ENCODE assay signal across 25 cellular contexts in genomic region chr22:47610281-47610680, GRCh38.
"Had no signal": no experiment of that assay in that cellular context is flagged by ENCODE, and none has a peak within 500 bp of the region (broad histone marks: within the 10 kb centered on the region; RNA-seq: fewer than 3 reads in every experiment).

No MANE protein-coding gene starts in this region.

- H3K9me3 ChIP-seq: psoas muscle, right lobe of liver had no signal

- H2AFZ ChIP-seq: neural progenitor cell, parathyroid adenoma had no signal

- H3K4me3 ChIP-seq: coronary artery, left ventricle myocardium inferior, lung, neural progenitor cell, psoas muscle, right lobe of liver had no signal

- H3K4me2 ChIP-seq: neural progenitor cell had no signal

- H3K9ac ChIP-seq: neural progenitor cell, parathyroid adenoma had no signal

- H3K79me2 ChIP-seq: parathyroid adenoma had no signal

- H3K4me1 Mint-ChIP-seq: endodermal cell; immature natural killer cell; stimulated activated naive B cell treated with anti-CD40 and anti-IgM and Interleukin-4, amounts not matched to agents 10 μg/mL and 1 μg/mL and 100 μg/mL, for 72 hours had no signal

- H3K4me1 ChIP-seq: foreskin keratinocyte, left ventricle myocardium inferior, neural progenitor cell, parathyroid adenoma, psoas muscle, right lobe of liver had no signal

- H3K9me3 Mint-ChIP-seq: natural killer cell treated with Interleukin-12 subunit alpha and Interleukin-12 subunit beta and Interleukin-15 and Interleukin-18, amount 100 ng/mL, for 72 hours had no signal

- H3K27ac Mint-ChIP-seq: endodermal cell; immature natural killer cell; natural killer cell treated with Interleukin-12 subunit alpha and Interleukin-12 subunit beta and Interleukin-15 and Interleukin-18, amount 100 ng/mL, for 72 hours; neural progenitor cell; stimulated activated naive B cell treated with anti-CD40 and anti-IgM and Interleukin-4, amounts not matched to agents 10 μg/mL and 1 μg/mL and 100 μg/mL, for 72 hours had no signal

- H3K36me3 ChIP-seq: left ventricle myocardium inferior, neural progenitor cell, right lobe of liver had no signal

- H3K4me3 Mint-ChIP-seq: endodermal cell; immature natural killer cell; natural killer cell treated with Interleukin-12 subunit alpha and Interleukin-12 subunit beta and Interleukin-15 and Interleukin-18, amount 100 ng/mL, for 72 hours; neural progenitor cell; stimulated activated naive B cell treated with anti-CD40 and anti-IgM and Interleukin-4, amounts not matched to agents 10 μg/mL and 1 μg/mL and 100 μg/mL, for 72 hours had no signal

- H3K27ac ChIP-seq: coronary artery, foreskin keratinocyte, left ventricle myocardium inferior, neural progenitor cell, parathyroid adenoma, psoas muscle, right lobe of liver had no signal

- DNase-seq: effector CD4-positive, alpha-beta T cell; endodermal cell; erythroblast; foreskin keratinocyte; immature natural killer cell; left cardiac atrium; left ventricle myocardium inferior; mesenchymal stem cell; midbrain; occipital lobe; retina; stimulated activated CD4-positive, alpha-beta T cell treated with anti-CD3 and anti-CD28 coated beads, Interleukin-1b, Interleukin-23, amount 100 ng/mL, for 48 hours; stimulated activated CD4-positive, alpha-beta T cell treated with anti-CD3 and anti-CD28 coated beads, Interleukin-4, amount 100 ng/mL, for 24 hours; stimulated activated naive B cell treated with anti-CD40 and anti-IgM and Interleukin-4, amounts not matched to agents 10 μg/mL and 1 μg/mL and 100 μg/mL, for 72 hours; trophoblast cell had no signal

- H3K27me3 ChIP-seq: foreskin keratinocyte, neural progenitor cell, right lobe of liver had no signal

- ATAC-seq: foreskin keratinocyte; left cardiac atrium; natural killer cell treated with Interleukin-12 subunit alpha and Interleukin-12 subunit beta and Interleukin-15 and Interleukin-18, amount 100 ng/mL, for 72 hours; psoas muscle; stimulated activated naive B cell treated with anti-CD40 and anti-IgM and Interleukin-4, amounts not matched to agents 10 μg/mL and 1 μg/mL and 100 μg/mL, for 72 hours had no signal

- FAIRE-seq: endothelial cell of umbilical vein, keratinocyte, urothelium cell line had no signal

- H3K36me3 Mint-ChIP-seq: immature natural killer cell; natural killer cell treated with Interleukin-12 subunit alpha and Interleukin-12 subunit beta and Interleukin-15 and Interleukin-18, amount 100 ng/mL, for 72 hours; neural progenitor cell; stimulated activated naive B cell treated with anti-CD40 and anti-IgM and Interleukin-4, amounts not matched to agents 10 μg/mL and 1 μg/mL and 100 μg/mL, for 72 hours had no signal
